In genomic region chr20:50387996-50388332, GRCh38 we compare ENCODE assay signal across 17 cellular contexts.
DNase-seq lines count a peak whose midpoint lies in the region; ATAC-seq, FAIRE-seq and TF ChIP-seq lines count a peak whose summit lies in the region.
"Had no signal": no experiment of that assay in that cellular context is flagged by ENCODE, and none has a peak within 500 bp of the region (broad histone marks: within the 10 kb centered on the region; RNA-seq: fewer than 3 reads in every experiment).

No MANE protein-coding gene starts in this region.

- H3K9me3 Mint-ChIP-seq in activated CD4-positive, alpha-beta memory T cell treated with anti-CD3 and anti-CD28 coated beads for 36 hours = no peaks in the 10 kb centered on the region
- no peaks in the 10 kb centered on the region for H3K9me3 Mint-ChIP-seq in activated CD4-positive, alpha-beta memory T cell treated with anti-CD3 and anti-CD28 coated beads, Interleukin-2, amount 10 ng/mL, durations not matched to agents 7 days and 5 days
- H3K9me3 Mint-ChIP-seq in stimulated activated effector memory CD8-positive, alpha-beta T cell treated with anti-CD3 and anti-CD28 coated beads, Interleukin-12 subunit alpha, Interleukin-12 subunit beta, amount 100 ng/mL, for 72 hours = no peaks in the 10 kb centered on the region
- H3K9me3 Mint-ChIP-seq: GM23338 had no signal

- POLR2A ChIA-PET in activated CD4-positive, alpha-beta memory T cell treated with anti-CD3 and anti-CD28 coated beads for 36 hours (lab: Charles Lee) = no interaction called here
- POLR2A ChIA-PET in activated CD4-positive, alpha-beta memory T cell treated with anti-CD3 and anti-CD28 coated beads, Interleukin-2, amount 10 ng/mL, durations not matched to agents 7 days and 5 days (lab: Charles Lee) = no interaction called here

- peak overlapping the region; percentile 94 for H3K27ac ChIP-seq in left ventricle myocardium inferior (replicated peaks)
- H3K27ac ChIP-seq: parathyroid adenoma had no signal

- peak; percentile 25 for DNase-seq in activated CD4-positive, alpha-beta memory T cell treated with anti-CD3 and anti-CD28 coated beads for 36 hours
- no peak for DNase-seq in activated CD4-positive, alpha-beta memory T cell treated with anti-CD3 and anti-CD28 coated beads, Interleukin-2, amount 10 ng/mL, durations not matched to agents 7 days and 5 days
- DNase-seq in RCC 7860 (ENCODE audit: low spot score) (peak; percentile 49), left ventricle myocardium inferior (no peak), DMS79 treated with DMSO at 0.1 percent for 48 hours (lab: John Stamatoyannopoulos, UW) (no peak), HTR-8/SVneo (ENCODE audit: insufficient read length, low spot score) (no peak)
- no peak for DNase-seq in stimulated activated effector memory CD8-positive, alpha-beta T cell treated with anti-CD3 and anti-CD28 coated beads, Interleukin-12 subunit alpha, Interleukin-12 subunit beta, amount 100 ng/mL, for 72 hours (ENCODE audit: low spot score in 2 of 2)
- DNase-seq: activated CD4-positive, CD25-positive, alpha-beta regulatory T cell treated with anti-CD3 and anti-CD28 coated beads, Interleukin-2, amount 50 U/mL, for 72 hours; activated naive CD4-positive, alpha-beta T cell treated with anti-CD3 and anti-CD28 coated beads, Interleukin-2, amount 50 U/mL, for 16 hours; left colon; NCI-H1694; NCI-H446; NK-92 treated with Interleukin-12 subunit alpha and Interleukin-12 subunit beta, amount 100 ng/mL, for 24 hours; stimulated activated naive CD4-positive, alpha-beta T cell treated with Interleukin-2 at 50 U/mL for 16 hours had no signal

- no peak overlapping the region for H3K4me3 Mint-ChIP-seq in activated CD4-positive, alpha-beta memory T cell treated with anti-CD3 and anti-CD28 coated beads for 36 hours
- no peak overlapping the region for H3K4me3 Mint-ChIP-seq in activated CD4-positive, alpha-beta memory T cell treated with anti-CD3 and anti-CD28 coated beads, Interleukin-2, amount 10 ng/mL, durations not matched to agents 7 days and 5 days
- H3K4me3 Mint-ChIP-seq in stimulated activated effector memory CD8-positive, alpha-beta T cell treated with anti-CD3 and anti-CD28 coated beads, Interleukin-12 subunit alpha, Interleukin-12 subunit beta, amount 100 ng/mL, for 72 hours = peak overlapping the region; percentile 52
- H3K4me3 Mint-ChIP-seq: GM23338 had no signal

- no peak for FAIRE-seq in RCC 7860 (lab: Jason Lieb, UNC)
- FAIRE-seq in HTR-8/SVneo (lab: Jason Lieb, UNC) = no peak

- H3K36me3 ChIP-seq in left ventricle myocardium inferior = no peaks in the 10 kb centered on the region

- H3K27ac Mint-ChIP-seq in activated CD4-positive, alpha-beta memory T cell treated with anti-CD3 and anti-CD28 coated beads for 36 hours = no peak overlapping the region
- H3K27ac Mint-ChIP-seq in activated CD4-positive, alpha-beta memory T cell treated with anti-CD3 and anti-CD28 coated beads, Interleukin-2, amount 10 ng/mL, durations not matched to agents 7 days and 5 days = no peak overlapping the region
- no peak overlapping the region for H3K27ac Mint-ChIP-seq in stimulated activated effector memory CD8-positive, alpha-beta T cell treated with anti-CD3 and anti-CD28 coated beads, Interleukin-12 subunit alpha, Interleukin-12 subunit beta, amount 100 ng/mL, for 72 hours
- H3K27ac Mint-ChIP-seq: GM23338 had no signal

- no peaks in the 10 kb centered on the region for H3K27me3 ChIP-seq in left ventricle myocardium inferior (ENCODE audit: low read depth)

- CTCF ChIA-PET in activated CD4-positive, alpha-beta memory T cell treated with anti-CD3 and anti-CD28 coated beads for 36 hours (lab: Charles Lee) = no interaction called here
- CTCF ChIA-PET in activated CD4-positive, alpha-beta memory T cell treated with anti-CD3 and anti-CD28 coated beads, Interleukin-2, amount 10 ng/mL, durations not matched to agents 7 days and 5 days (lab: Charles Lee) = interaction anchor here (1.2 kb wide), 1 partner anchor 47 kb away, joined by 3 read pairs; no protein-coding TSS in a partner anchor

- peaks cover 43% of the 10 kb centered on the region for H3K4me1 ChIP-seq in left ventricle myocardium inferior
- H3K4me1 ChIP-seq: parathyroid adenoma had no signal

- intact Hi-C loops in activated CD4-positive, alpha-beta memory T cell treated with anti-CD3 and anti-CD28 coated beads for 36 hours (cut with micrococcal nuclease) = no loop called here
- intact Hi-C loops in left ventricle myocardium inferior (cut with micrococcal nuclease) = no loop called here

- no peak overlapping the region for H3K4me3 ChIP-seq in left ventricle myocardium inferior
- H3K4me3 ChIP-seq: GM23338 had no signal

- TF ChIP-seq CTCF in left ventricle myocardium inferior (IDR thresholded peaks at IDR 0.05; ENCODE audit: borderline replicate concordance) = no peak

- no peak for ATAC-seq in stimulated activated effector memory CD8-positive, alpha-beta T cell treated with anti-CD3 and anti-CD28 coated beads, Interleukin-12 subunit alpha, Interleukin-12 subunit beta, amount 100 ng/mL, for 72 hours
- no peak for ATAC-seq in HG02884 (IDR thresholded peaks at IDR 0.05; ENCODE audit: unreplicated experiment)
- ATAC-seq: GM23338 had no signal

- H3K27me3 Mint-ChIP-seq in activated CD4-positive, alpha-beta memory T cell treated with anti-CD3 and anti-CD28 coated beads for 36 hours = peaks cover 2% of the 10 kb centered on the region
- H3K27me3 Mint-ChIP-seq in activated CD4-positive, alpha-beta memory T cell treated with anti-CD3 and anti-CD28 coated beads, Interleukin-2, amount 10 ng/mL, durations not matched to agents 7 days and 5 days = peaks cover 1% of the 10 kb centered on the region

- H3K4me1 Mint-ChIP-seq in activated CD4-positive, alpha-beta memory T cell treated with anti-CD3 and anti-CD28 coated beads for 36 hours (ENCODE audit: low read depth) = peaks cover 44% of the 10 kb centered on the region
- peaks cover 67% of the 10 kb centered on the region for H3K4me1 Mint-ChIP-seq in activated CD4-positive, alpha-beta memory T cell treated with anti-CD3 and anti-CD28 coated beads, Interleukin-2, amount 10 ng/mL, durations not matched to agents 7 days and 5 days
- H3K4me1 Mint-ChIP-seq in stimulated activated effector memory CD8-positive, alpha-beta T cell treated with anti-CD3 and anti-CD28 coated beads, Interleukin-12 subunit alpha, Interleukin-12 subunit beta, amount 100 ng/mL, for 72 hours = peaks cover 77% of the 10 kb centered on the region
- H3K4me1 Mint-ChIP-seq: GM23338 had no signal

- no peaks in the 10 kb centered on the region for H3K9me3 ChIP-seq in left ventricle myocardium inferior (replicated peaks)

- H3K36me3 Mint-ChIP-seq in activated CD4-positive, alpha-beta memory T cell treated with anti-CD3 and anti-CD28 coated beads for 36 hours = no peaks in the 10 kb centered on the region
- H3K36me3 Mint-ChIP-seq in activated CD4-positive, alpha-beta memory T cell treated with anti-CD3 and anti-CD28 coated beads, Interleukin-2, amount 10 ng/mL, durations not matched to agents 7 days and 5 days (ENCODE audit: low read depth) = no peaks in the 10 kb centered on the region
- H3K36me3 Mint-ChIP-seq in stimulated activated effector memory CD8-positive, alpha-beta T cell treated with anti-CD3 and anti-CD28 coated beads, Interleukin-12 subunit alpha, Interleukin-12 subunit beta, amount 100 ng/mL, for 72 hours = no peaks in the 10 kb centered on the region

Comparison
In these comparisons a context has a peak if more than half of its experiments do, and no peak if none do; other contexts are left out.
1. DNase-seq: peak in activated CD4-positive, alpha-beta memory T cell treated with anti-CD3 and anti-CD28 coated beads for 36 hours (single experiment) and RCC 7860 (single experiment); none in activated CD4-positive, alpha-beta memory T cell treated with anti-CD3 and anti-CD28 coated beads, Interleukin-2, amount 10 ng/mL, durations not matched to agents 7 days and 5 days (single experiment), left ventricle myocardium inferior (single experiment), stimulated activated effector memory CD8-positive, alpha-beta T cell treated with anti-CD3 and anti-CD28 coated beads, Interleukin-12 subunit alpha, Interleukin-12 subunit beta, amount 100 ng/mL, for 72 hours (0 of 2), DMS79 treated with DMSO at 0.1 percent for 48 hours (single experiment) and HTR-8/SVneo (single experiment).